8 cellular contexts compared by ENCODE assay signal in genomic region chr3:49295489-49296058, GRCh38. TPM values are rescaled to one million over a fixed set of nuclear protein-coding genes. Genes with fewer than 3 reads are reported as not detected.
DNase-seq lines count a peak whose midpoint lies in the region; ATAC-seq and TF ChIP-seq lines count a peak whose summit lies in the region.

No MANE protein-coding gene starts in this region.

- DNase-seq in AG20443 (ENCODE audit: low spot score) (peak; percentile 57), GM13977 (ENCODE audit: low spot score) (no peak), T-cell (peak in 30 of 34 experiments; percentile 1 to 39 (median 22)), neural crest cell (ENCODE audit: low read depth, low spot score) (peak; percentile 12)
- peak; percentile 3 for DNase-seq in effector CD4-positive, alpha-beta T cell

- POLR2A ChIA-PET in T-cell (lab: Charles Lee), result no interaction called here

- H3K4me3 Mint-ChIP-seq in T-cell (no peak overlapping the region), neural crest cell (no peak overlapping the region)
- no peak overlapping the region for H3K4me3 Mint-ChIP-seq in stimulated activated memory B cell treated with anti-CD40 and anti-IgM and Interleukin-4, amounts not matched to agents 10 μg/mL and 1 μg/mL and 100 μg/mL, for 72 hours

- TF ChIP-seq CTCF in GM13977 (IDR thresholded peaks at IDR 0.05; ENCODE audit: extremely low read depth, insufficient read depth, missing control alignments) (peak; percentile 55), neural crest cell (conservative IDR thresholded peaks at IDR 0.05) (peak; percentile 71)

- in situ Hi-C loops in GM13977 (cut with MboI; ENCODE audit: low pct_unique_long_range_greater_than_20kb, low sequenced_read_pairs, unreplicated experiment), result no loop called here

- H3K4me1 Mint-ChIP-seq in T-cell, result peaks cover 0 to 6% (median 4%) of the 10 kb centered on the region in 3 donors
- no peaks in the 10 kb centered on the region for H3K4me1 Mint-ChIP-seq in neural crest cell
- no peaks in the 10 kb centered on the region for H3K4me1 Mint-ChIP-seq in stimulated activated memory B cell treated with anti-CD40 and anti-IgM and Interleukin-4, amounts not matched to agents 10 μg/mL and 1 μg/mL and 100 μg/mL, for 72 hours

- H3K27me3 Mint-ChIP-seq in T-cell (no peaks in the 10 kb centered on the region), neural crest cell (ENCODE audit: low read depth) (no peaks in the 10 kb centered on the region)
- H3K27me3 Mint-ChIP-seq in stimulated activated memory B cell treated with anti-CD40 and anti-IgM and Interleukin-4, amounts not matched to agents 10 μg/mL and 1 μg/mL and 100 μg/mL, for 72 hours, result no peaks in the 10 kb centered on the region

- ATAC-seq in T-cell (replicated peaks in 1 of 4), result peak; percentile 43 to 66 (median 56)
- no peak for ATAC-seq in GM18867 (IDR thresholded peaks at IDR 0.05; ENCODE audit: unreplicated experiment)
- ATAC-seq in HG02678 (IDR thresholded peaks at IDR 0.05; ENCODE audit: unreplicated experiment), result no peak
- ATAC-seq in stimulated activated memory B cell treated with anti-CD40 and anti-IgM and Interleukin-4, amounts not matched to agents 10 μg/mL and 1 μg/mL and 100 μg/mL, for 72 hours, result no peak

- CTCF ChIA-PET in T-cell (lab: Charles Lee), result no interaction called here

- peak overlapping the region in 1 of 2 donors; percentile 39 for H3K27ac Mint-ChIP-seq in T-cell
- no peak overlapping the region for H3K27ac Mint-ChIP-seq in neural crest cell (ENCODE audit: unreplicated experiment)
- H3K27ac Mint-ChIP-seq in stimulated activated memory B cell treated with anti-CD40 and anti-IgM and Interleukin-4, amounts not matched to agents 10 μg/mL and 1 μg/mL and 100 μg/mL, for 72 hours, result no peak overlapping the region

- H3K9me3 Mint-ChIP-seq in T-cell (no peaks in the 10 kb centered on the region), neural crest cell (no peaks in the 10 kb centered on the region)
- no peaks in the 10 kb centered on the region for H3K9me3 Mint-ChIP-seq in stimulated activated memory B cell treated with anti-CD40 and anti-IgM and Interleukin-4, amounts not matched to agents 10 μg/mL and 1 μg/mL and 100 μg/mL, for 72 hours

- H3K36me3 Mint-ChIP-seq in T-cell (peaks cover 50% of the 10 kb centered on the region), neural crest cell (ENCODE audit: low read depth) (peaks cover 20% of the 10 kb centered on the region)
- H3K36me3 Mint-ChIP-seq in stimulated activated memory B cell treated with anti-CD40 and anti-IgM and Interleukin-4, amounts not matched to agents 10 μg/mL and 1 μg/mL and 100 μg/mL, for 72 hours, result peaks cover 54% of the 10 kb centered on the region

RNA-seq across cellular contexts. Expression of gene C3orf62, which starts 18.5 kb away (rescaled TPM):
- total RNA-seq in T-cell, result 10 to 100 TPM in 3 of 5 donors, 1 to 10 TPM in 2; 8.5 to 12.8 (median 10.9) TPM
- 9.2 and 9.8 TPM in 2 replicates for total RNA-seq in neural crest cell

RNA-seq across cellular contexts. Expression of gene USP4, which starts 44.3 kb away (rescaled TPM):
- total RNA-seq in T-cell (100 to 1,000 TPM; 101 to 107 (median 103) TPM), neural crest cell (39.3 and 41.5 TPM in 2 replicates)

Comparison
In these comparisons a context has a peak if more than half of its experiments do, and no peak if none do; other contexts are left out.
1. ATAC-seq: peak in T-cell (4 of 4); none in GM18867 (single experiment), HG02678 (single experiment) and stimulated activated memory B cell treated with anti-CD40 and anti-IgM and Interleukin-4, amounts not matched to agents 10 μg/mL and 1 μg/mL and 100 μg/mL, for 72 hours (single experiment).